In genomic region chr9:77177894-77178794, GRCh38 we compare ENCODE assay signal across 8 cellular contexts. TPM values are rescaled to one million over a fixed set of nuclear protein-coding genes. Genes with fewer than 3 reads are reported as not detected.
DNase-seq lines count a peak whose midpoint lies in the region; ATAC-seq and TF ChIP-seq lines count a peak whose summit lies in the region.

No MANE protein-coding gene starts in this region.

- H3K27ac Mint-ChIP-seq in stimulated activated effector memory CD8-positive, alpha-beta T cell treated with anti-CD3 and anti-CD28 coated beads, Interleukin-12 subunit alpha, Interleukin-12 subunit beta, amount 100 ng/mL, for 72 hours, result peak overlapping the region; percentile 92

- peak; percentile 21 for ATAC-seq in GM18498 (IDR thresholded peaks at IDR 0.05; ENCODE audit: unreplicated experiment)
- peak; percentile 14 for ATAC-seq in HG02885 (IDR thresholded peaks at IDR 0.05; ENCODE audit: poor library complexity, unreplicated experiment)
- peak; percentile 5 for ATAC-seq in stimulated activated effector memory CD8-positive, alpha-beta T cell treated with anti-CD3 and anti-CD28 coated beads, Interleukin-12 subunit alpha, Interleukin-12 subunit beta, amount 100 ng/mL, for 72 hours
- ATAC-seq in omental fat pad (ENCODE audit: low FRiP score), result no peak

- no peaks in the 10 kb centered on the region for H3K27me3 ChIP-seq in esophagus (ENCODE audit: control insufficient read depth in 1 of 2, insufficient read depth in 2 of 2, low read length in 2 of 2)
- no peaks in the 10 kb centered on the region for H3K27me3 ChIP-seq in muscle layer of duodenum (ENCODE audit: low read depth, low read length)

- no peak for TF ChIP-seq CTCF in omental fat pad (IDR thresholded peaks at IDR 0.05)

- H3K36me3 ChIP-seq in esophagus (ENCODE audit: control insufficient read depth in 2 of 2, insufficient read depth in 2 of 2, low read length in 1 of 2) (no peaks in the 10 kb centered on the region), muscle layer of duodenum (ENCODE audit: control insufficient read depth in 1 of 2, insufficient read depth in 2 of 2, low read length in 2 of 2) (no peaks in the 10 kb centered on the region)

- WGBS in esophagus, 2 donors, result 1% methylated on average over 53 to 57 of the region's 57 CpGs

- H3K9me3 ChIP-seq in esophagus (ENCODE audit: control insufficient read depth in 2 of 2, insufficient read depth in 1 of 2, low read depth in 1 of 2, low read length in 1 of 2) (no peaks in the 10 kb centered on the region), muscle layer of duodenum (ENCODE audit: control insufficient read depth in 1 of 2, low read length in 2 of 2) (no peaks in the 10 kb centered on the region)

- DNase-seq in NCI-H748 treated with DMSO at 0.1 percent for 48 hours (lab: John Stamatoyannopoulos, UW) (peak; percentile 57), activated T-cell treated with anti-CD3 and anti-CD28 coated beads for 24 hours (ENCODE audit: low read depth) (peak; percentile 37), omental fat pad (ENCODE audit: low spot score) (no peak)
- peak; percentile 27 to 76 for DNase-seq in stimulated activated effector memory CD8-positive, alpha-beta T cell treated with anti-CD3 and anti-CD28 coated beads, Interleukin-12 subunit alpha, Interleukin-12 subunit beta, amount 100 ng/mL, for 72 hours (ENCODE audit: low spot score in 2 of 2)

- H3K36me3 Mint-ChIP-seq in stimulated activated effector memory CD8-positive, alpha-beta T cell treated with anti-CD3 and anti-CD28 coated beads, Interleukin-12 subunit alpha, Interleukin-12 subunit beta, amount 100 ng/mL, for 72 hours, result peaks cover 13% of the 10 kb centered on the region

- H3K27ac ChIP-seq in esophagus (ENCODE audit: low read depth in 2 of 2, low read length in 1 of 2), result peak overlapping the region; percentile 50 to 81
- H3K27ac ChIP-seq in muscle layer of duodenum (ENCODE audit: low read length), result peak overlapping the region; percentile 45

- peaks cover 13% of the 10 kb centered on the region for H3K4me1 Mint-ChIP-seq in stimulated activated effector memory CD8-positive, alpha-beta T cell treated with anti-CD3 and anti-CD28 coated beads, Interleukin-12 subunit alpha, Interleukin-12 subunit beta, amount 100 ng/mL, for 72 hours

- H3K9me3 Mint-ChIP-seq in stimulated activated effector memory CD8-positive, alpha-beta T cell treated with anti-CD3 and anti-CD28 coated beads, Interleukin-12 subunit alpha, Interleukin-12 subunit beta, amount 100 ng/mL, for 72 hours, result no peaks in the 10 kb centered on the region

- H3K4me3 Mint-ChIP-seq in stimulated activated effector memory CD8-positive, alpha-beta T cell treated with anti-CD3 and anti-CD28 coated beads, Interleukin-12 subunit alpha, Interleukin-12 subunit beta, amount 100 ng/mL, for 72 hours, result peak overlapping the region; percentile 93

- H3K4me1 ChIP-seq in esophagus (ENCODE audit: control insufficient read depth in 2 of 2, insufficient read depth in 2 of 2, low read length in 1 of 2) (peaks cover 2 to 4% of the 10 kb centered on the region in 2 donors), muscle layer of duodenum (ENCODE audit: control insufficient read depth in 1 of 2, insufficient read depth in 2 of 2, low read length in 2 of 2) (peaks cover 0 to 15% of the 10 kb centered on the region in 2 donors)

- peak overlapping the region; percentile 65 to 80 for H3K4me3 ChIP-seq in esophagus (ENCODE audit: low read depth in 1 of 2, low read length in 2 of 2)
- peak overlapping the region; percentile 88 to 89 for H3K4me3 ChIP-seq in muscle layer of duodenum (ENCODE audit: low read depth in 1 of 2, low read length in 2 of 2)

RNA-seq across cellular contexts. Expression of gene VPS13A, which starts 0.8 kb away (rescaled TPM):
- polyA plus RNA-seq in esophagus, result 10 to 100 TPM in 1 of 2 donors, 1 to 10 TPM in 1; 8.7 to 28.1 TPM
- 10 to 100 TPM; 20.4 to 33.5 (median 30.4) TPM for total RNA-seq in omental fat pad
